ENCODE assay signal across 7 cellular contexts in genomic region chr6:78935561-78935960, GRCh38.
"Had no signal": no experiment of that assay in that cellular context is flagged by ENCODE, and none has a peak within 500 bp of the region (broad histone marks: within the 10 kb centered on the region; RNA-seq: fewer than 3 reads in every experiment).

No MANE protein-coding gene starts in this region.

- ATAC-seq: GM23338 had no signal

- FAIRE-seq: H1, H54, HTR-8/SVneo had no signal

- DNase-seq: H9, HCEC 1CT, IMR-90 had no signal

- H3K4me3 ChIP-seq: GM23338 had no signal
